ENCODE assay signal across 8 cellular contexts in genomic region chr1:160400646-160401486, GRCh38. TPM values are rescaled to one million over a fixed set of nuclear protein-coding genes. Genes with fewer than 3 reads are reported as not detected.
DNase-seq lines count a peak whose midpoint lies in the region; ATAC-seq, FAIRE-seq and TF ChIP-seq lines count a peak whose summit lies in the region.

No MANE protein-coding gene starts in this region.

- no peaks in the 10 kb centered on the region for H3K27me3 ChIP-seq in HUES6 (ENCODE audit: control insufficient read depth, insufficient read depth, low read length)
- peaks cover 3 to 14% of the 10 kb centered on the region in 2 experiments; a peak in 3 of 5 replicates for H3K27me3 ChIP-seq in K562 (ENCODE audit: control insufficient read depth in 2 of 2, insufficient read depth in 2 of 2, low read length in 2 of 2)
- no peaks in the 10 kb centered on the region for H3K27me3 ChIP-seq in thymus (ENCODE audit: control insufficient read depth, insufficient read depth)

- TF ChIP-seq CTCF in A549 (IDR thresholded peaks at IDR 0.05) (no peak), K562 (IDR thresholded peaks at IDR 0.05 in 2 of 3, conservative IDR thresholded peaks at IDR 0.05 in 1 of 3; ENCODE audit: insufficient read depth in 2 of 3, low read depth in 1 of 3, low read length in 3 of 3) (no peak)

- H3K36me3 ChIP-seq in HUES6 (ENCODE audit: control insufficient read depth, insufficient read depth, low read length) (no peaks in the 10 kb centered on the region), K562 (ENCODE audit: control insufficient read depth, insufficient read depth, low read length) (no peaks in the 10 kb centered on the region), thymus (ENCODE audit: control insufficient read depth, insufficient read depth) (no peaks in the 10 kb centered on the region)

- H3K9me1 ChIP-seq in K562 (ENCODE audit: control insufficient read depth, insufficient read depth, low read length) = no peaks in the 10 kb centered on the region

- no peaks in the 10 kb centered on the region for H3K9me3 ChIP-seq in A549
- H3K9me3 ChIP-seq in HUES6 (ENCODE audit: control insufficient read depth, insufficient read depth, low read depth, low read length) = no peaks in the 10 kb centered on the region
- H3K9me3 ChIP-seq in K562 (replicated peaks; ENCODE audit: control insufficient read depth, insufficient read depth, low read depth, low read length) = no peaks in the 10 kb centered on the region
- H3K9me3 ChIP-seq in thymus (ENCODE audit: control insufficient read depth) = no peaks in the 10 kb centered on the region

- CTCF ChIA-PET in A549 (lab: Yijun Ruan, JAX) = interaction anchor here (1.4 kb wide), 1 partner anchor 16 kb away, joined by 3 read pairs; no protein-coding TSS in a partner anchor
- CTCF ChIA-PET in K562 (lab: Yijun Ruan, JAX; ENCODE audit: low intra/inter-chr PET ratio) = no interaction called here

- H4K20me1 ChIP-seq in K562 (replicated peaks; ENCODE audit: control insufficient read depth, insufficient read depth, low read length) = 0 out of 2 replicates have a peak, but pooled peaks cover 4% of the 10 kb centered on the region

- in situ Hi-C loops in K562 (cut with MboI) = no loop called here

- no peak for FAIRE-seq in A549 (lab: Jason Lieb, UNC)
- FAIRE-seq in K562 (lab: Jason Lieb, UNC) = no peak

- H3K4me3 ChIP-seq in A549 (peak overlapping the region; percentile 75), HUES6 (ENCODE audit: low read depth, low read length) (peak overlapping the region; percentile 88), K562 (peak overlapping the region; percentile 59), thymus (ENCODE audit: low read length) (peak overlapping the region; percentile 76)

- TF ChIP-seq POLR2A in A549 (IDR thresholded peaks at IDR 0.05; ENCODE audit: low read length) (no peak), K562 (conservative IDR thresholded peaks at IDR 0.05) (no peak)

- H3K9ac ChIP-seq in HUES6 (ENCODE audit: low read length) (peak overlapping the region; percentile 75), K562 (ENCODE audit: insufficient read depth in 1 of 2, low read depth in 2 of 2, low read length in 2 of 2) (peak overlapping the region; percentile 29 to 89; a peak in 3 of 4 replicates)

- WGBS in A549 (ENCODE audit: missing lambda C conversion rate) = 41% methylated on average over 30 of the region's 55 CpGs
- WGBS in K562 (ENCODE audit: insufficient coverage, low coverage, missing lambda C conversion rate) = 13% methylated on average over 40 of the region's 55 CpGs
- WGBS in thymus = 9% methylated on average over 55 of the region's 55 CpGs

- TF ChIP-seq RAD21 in A549 (conservative IDR thresholded peaks at IDR 0.05 in 1 of 2, IDR thresholded peaks at IDR 0.05 in 1 of 2) (no peak), K562 (CRISPR knock-in tag; conservative IDR thresholded peaks at IDR 0.05 in 1 of 2, IDR thresholded peaks at IDR 0.05 in 1 of 2) (no peak)

- intact Hi-C loops in K562 (cut with micrococcal nuclease) = no loop called here

- H3K27ac ChIP-seq in A549 = peak overlapping the region; percentile 80 to 90
- peak overlapping the region; percentile 95 for H3K27ac ChIP-seq in HUES6 (ENCODE audit: low read depth, low read length)
- H3K27ac ChIP-seq in K562 (ENCODE audit: extremely low read depth, low read depth, low read length) = peak overlapping the region; percentile 58; the same call in 1 of the 3 replicates
- H3K27ac ChIP-seq in thymus (ENCODE audit: low read depth) = peak overlapping the region; percentile 78

- no peaks in the 10 kb centered on the region for H3K79me2 ChIP-seq in K562 (ENCODE audit: control insufficient read depth, insufficient read depth, low read length)

- ATAC-seq in A549 = peak in 1 of 2 experiments; percentile 42; a peak in 3 of 6 replicates
- peak; percentile 56 for ATAC-seq in K562

- POLR2A ChIA-PET in A549 (lab: Yijun Ruan, JAX) (interaction anchor here (0.6 kb wide), 1 partner anchor 140 kb away, joined by 3 read pairs; no protein-coding TSS in a partner anchor), K562 (lab: Yijun Ruan, JAX) (interaction anchor here (1.0 kb wide), 1 partner anchor 84 kb away, joined by 3 read pairs; no protein-coding TSS in a partner anchor)

- H3K4me1 ChIP-seq in A549 (peaks cover 18% of the 10 kb centered on the region; the same call in 2 of the 3 replicates), HUES6 (ENCODE audit: control insufficient read depth, insufficient read depth, low read length) (peaks cover 60% of the 10 kb centered on the region), K562 (replicated peaks in 1 of 2; ENCODE audit: control insufficient read depth in 2 of 2, insufficient read depth in 2 of 2, low read length in 2 of 2) (peaks cover 16 to 31% of the 10 kb centered on the region in 2 experiments; a peak in 4 of 5 replicates), thymus (ENCODE audit: control insufficient read depth, insufficient read depth, low read length) (peaks cover 7% of the 10 kb centered on the region)

- TF ChIP-seq EP300 in A549 (IDR thresholded peaks at IDR 0.05) = no peak
- TF ChIP-seq EP300 in K562 (IDR thresholded peaks at IDR 0.05; ENCODE audit: low read length) = no peak

- H3K4me2 ChIP-seq in A549 = peak overlapping the region; percentile 93
- H3K4me2 ChIP-seq in K562 (ENCODE audit: insufficient read depth, low read length) = peak overlapping the region; percentile 52

- no peak for DNase-seq in A549 (ENCODE audit: low read depth in 1 of 2, low spot score in 1 of 2)
- peak in 2 of 4 experiments; percentile 38 to 42 for DNase-seq in K562 (ENCODE audit: extremely low read depth in 1 of 4, low spot score in 3 of 4)
- DNase-seq in left kidney (ENCODE audit: low read depth, low spot score) = peak; percentile 84
- DNase-seq in AML-193 (lab: John Stamatoyannopoulos, UW) = no peak
- DNase-seq in NCI-H524 treated with DMSO at 0.1 percent for 48 hours (lab: John Stamatoyannopoulos, UW) = no peak
- no peak for DNase-seq in COLO829 (ENCODE audit: low spot score)

- peak overlapping the region; percentile 72 for H2AFZ ChIP-seq in K562 (ENCODE audit: low read depth, low read length)

- no TSS peak for BruUV-seq in K562 (replicated peaks; lab: Mats Ljungman, UMichigan)

RNA-seq across cellular contexts. Expression of gene VANGL2, which starts 0.5 kb away (rescaled TPM):
- polyA plus RNA-seq in A549 (2011; rRNA removed) = 3.9 and 4.5 TPM in 2 replicates
- polyA plus RNA-seq in A549 (2012; cell fraction: cytosol; rRNA removed) = 1.5 and 2.1 TPM in 2 replicates
- polyA plus RNA-seq in A549 (2012; cell fraction: nucleus; rRNA removed) = 3.7 and 4.6 TPM in 2 replicates
- 2.9 to 4.2 TPM (median 4.1 TPM) in 3 replicates for polyA plus RNA-seq in A549 (2017; fragmentation: RNase III; extraction: RNeasy Plus Mini Kit Qiagen cat#74134 plus additional on column Dnase treatment)
- 3.3 TPM in 2 replicates for polyA minus RNA-seq in A549 (2011; rRNA and poly(A)+ RNA removed)
- 3.7 and 6.1 TPM in 2 replicates for total RNA-seq in K562 (2011; cell fraction: chromatin; rRNA removed; ENCODE audit: low replicate concordance)
- total RNA-seq in K562 (2011; cell fraction: nucleolus; rRNA removed) = 3.4 and 4.8 TPM in 2 replicates
- total RNA-seq in K562 (2011; cell fraction: nucleoplasm; rRNA removed) = 6.5 and 8.4 TPM in 2 replicates
- total RNA-seq in K562 (2014; rRNA removed) = 0.82 and 1.1 TPM in 2 replicates
- 0.95 and 1.1 TPM in 2 replicates for total RNA-seq in K562 (2014; rRNA removed; fragmentation: Illumina TruSeq; extraction: Trizol)
- 0.98 and 1.1 TPM in 2 replicates for total RNA-seq in K562 (2015; rRNA removed; fragmentation: Illumina TruSeq; extraction: Trizol)
- 3.4 and 3.8 TPM in 2 replicates for total RNA-seq in K562 (2021)
- 4.0 and 4.4 TPM in 2 replicates for polyA plus RNA-seq in K562 (2011; rRNA removed)
- polyA plus RNA-seq in K562 (2011; cell fraction: cytosol; rRNA removed) = 6.2 and 6.4 TPM in 2 replicates
- polyA plus RNA-seq in K562 (2011; cell fraction: nucleus; rRNA removed) = 7.2 and 10.3 TPM in 2 replicates
- 2.0 and 3.4 TPM in 2 replicates for polyA plus RNA-seq in K562 (2012)
- polyA plus RNA-seq in K562 (2014; fragmentation: Illumina TruSeq; extraction: Trizol) = 3.5 TPM in 2 replicates
- under 1 TPM; 0.28 to 0.42 TPM for polyA plus RNA-seq in K562 (2014; fragmentation: Nextera tagmentation; extraction: Ambion mirVana)
- polyA plus RNA-seq in K562 (2014; rRNA removed) = 3.7 and 3.9 TPM in 2 replicates
- polyA minus RNA-seq in K562 (2011; rRNA and poly(A)+ RNA removed) = 2.5 and 3.3 TPM in 2 replicates
- 1.5 and 2.5 TPM in 2 replicates for polyA minus RNA-seq in K562 (2011; cell fraction: cytosol; rRNA and poly(A)+ RNA removed)
- 1.1 and 1.3 TPM in 2 replicates for polyA minus RNA-seq in K562 (2011; cell fraction: nucleus; rRNA and poly(A)+ RNA removed)
- polyA plus RNA-seq in thymus = 5.6 TPM

RNA-seq across cellular contexts. Expression of gene NHLH1, which starts 34.0 kb away (rescaled TPM):
- polyA plus RNA-seq in A549 (2011; rRNA removed) = 0.63 and 0.67 TPM in 2 replicates
- polyA plus RNA-seq in A549 (2012; cell fraction: cytosol; rRNA removed) = 0.37 and 0.38 TPM in 2 replicates
- polyA plus RNA-seq in A549 (2012; cell fraction: nucleus; rRNA removed) = 1.6 and 2.1 TPM in 2 replicates
- 0.29 to 0.49 TPM (median 0.34 TPM) in 3 replicates for polyA plus RNA-seq in A549 (2017; fragmentation: RNase III; extraction: RNeasy Plus Mini Kit Qiagen cat#74134 plus additional on column Dnase treatment)
- polyA minus RNA-seq in A549 (2011; rRNA and poly(A)+ RNA removed) = 0.21 and 0.58 TPM in 2 replicates
- 1.5 and 2.6 TPM in 2 replicates for total RNA-seq in K562 (2011; cell fraction: chromatin; rRNA removed; ENCODE audit: low replicate concordance)
- 1.3 and 2.0 TPM in 2 replicates for total RNA-seq in K562 (2011; cell fraction: nucleolus; rRNA removed)
- 2.5 and 2.9 TPM in 2 replicates for total RNA-seq in K562 (2011; cell fraction: nucleoplasm; rRNA removed)
- total RNA-seq in K562 (2014; rRNA removed) = 0.09 and 0.16 TPM in 2 replicates
- 0.33 and 0.35 TPM in 2 replicates for total RNA-seq in K562 (2014; rRNA removed; fragmentation: Illumina TruSeq; extraction: Trizol)
- total RNA-seq in K562 (2015; rRNA removed; fragmentation: Illumina TruSeq; extraction: Trizol) = not detected in 2 replicates
- total RNA-seq in K562 (2021) = 0.78 and 0.84 TPM in 2 replicates
- 0.29 and 0.57 TPM in 2 replicates for polyA plus RNA-seq in K562 (2011; rRNA removed)
- polyA plus RNA-seq in K562 (2011; cell fraction: cytosol; rRNA removed) = 0.40 and 0.71 TPM in 2 replicates
- polyA plus RNA-seq in K562 (2011; cell fraction: nucleus; rRNA removed) = 1.2 and 1.4 TPM in 2 replicates
- polyA plus RNA-seq in K562 (2012) = 0.31 and 1.6 TPM in 2 replicates
- 0.88 and 1.0 TPM in 2 replicates for polyA plus RNA-seq in K562 (2014; fragmentation: Illumina TruSeq; extraction: Trizol)
- polyA plus RNA-seq in K562 (2014; fragmentation: Nextera tagmentation; extraction: Ambion mirVana) = under 1 TPM; 0.20 to 0.37 TPM
- 1.3 and 1.4 TPM in 2 replicates for polyA plus RNA-seq in K562 (2014; rRNA removed)
- 0.21 and 0.25 TPM in 2 replicates for polyA minus RNA-seq in K562 (2011; rRNA and poly(A)+ RNA removed)
- polyA minus RNA-seq in K562 (2011; cell fraction: cytosol; rRNA and poly(A)+ RNA removed) = 0.46 TPM in 1 of 2 replicates, not detected in the other
- 0.40 and 0.78 TPM in 2 replicates for polyA minus RNA-seq in K562 (2011; cell fraction: nucleus; rRNA and poly(A)+ RNA removed)
- polyA plus RNA-seq in thymus = 0.43 TPM

RNA-seq across cellular contexts. Expression of gene NCSTN, which starts 57.7 kb away (rescaled TPM):
- polyA plus RNA-seq in A549 (2011; rRNA removed) = 90.4 and 91.6 TPM in 2 replicates
- 53.6 and 63.9 TPM in 2 replicates for polyA plus RNA-seq in A549 (2012; cell fraction: cytosol; rRNA removed)
- 111 and 121 TPM in 2 replicates for polyA plus RNA-seq in A549 (2012; cell fraction: nucleus; rRNA removed)
- polyA plus RNA-seq in A549 (2017; fragmentation: RNase III; extraction: RNeasy Plus Mini Kit Qiagen cat#74134 plus additional on column Dnase treatment) = 40.5 to 44.6 TPM (median 41.6 TPM) in 3 replicates
- polyA minus RNA-seq in A549 (2011; rRNA and poly(A)+ RNA removed) = 73.7 and 84.8 TPM in 2 replicates
- total RNA-seq in K562 (2011; cell fraction: chromatin; rRNA removed; ENCODE audit: low replicate concordance) = 203 and 289 TPM in 2 replicates
- total RNA-seq in K562 (2011; cell fraction: nucleolus; rRNA removed) = 237 and 279 TPM in 2 replicates
- 253 and 291 TPM in 2 replicates for total RNA-seq in K562 (2011; cell fraction: nucleoplasm; rRNA removed)
- total RNA-seq in K562 (2014; rRNA removed) = 21.3 and 27.3 TPM in 2 replicates
- total RNA-seq in K562 (2014; rRNA removed; fragmentation: Illumina TruSeq; extraction: Trizol) = 34.9 and 35.8 TPM in 2 replicates
- 37.2 and 42.3 TPM in 2 replicates for total RNA-seq in K562 (2015; rRNA removed; fragmentation: Illumina TruSeq; extraction: Trizol)
- 54.1 and 57.9 TPM in 2 replicates for total RNA-seq in K562 (2021)
- 64.3 and 104 TPM in 2 replicates for polyA plus RNA-seq in K562 (2011; rRNA removed)
- polyA plus RNA-seq in K562 (2011; cell fraction: cytosol; rRNA removed) = 103 and 114 TPM in 2 replicates
- 178 and 195 TPM in 2 replicates for polyA plus RNA-seq in K562 (2011; cell fraction: nucleus; rRNA removed)
- polyA plus RNA-seq in K562 (2012) = 46.6 and 93.0 TPM in 2 replicates
- 75.9 and 91.1 TPM in 2 replicates for polyA plus RNA-seq in K562 (2014; fragmentation: Illumina TruSeq; extraction: Trizol)
- polyA plus RNA-seq in K562 (2014; fragmentation: Nextera tagmentation; extraction: Ambion mirVana) = 10 to 100 TPM; 46.0 to 68.7 TPM
- polyA plus RNA-seq in K562 (2014; rRNA removed) = 55.3 and 60.7 TPM in 2 replicates
- 85.4 and 89.2 TPM in 2 replicates for polyA minus RNA-seq in K562 (2011; rRNA and poly(A)+ RNA removed)
- 40.9 and 45.8 TPM in 2 replicates for polyA minus RNA-seq in K562 (2011; cell fraction: cytosol; rRNA and poly(A)+ RNA removed)
- 56.5 and 78.1 TPM in 2 replicates for polyA minus RNA-seq in K562 (2011; cell fraction: nucleus; rRNA and poly(A)+ RNA removed)
- polyA plus RNA-seq in thymus = 40.0 TPM

RNA-seq across cellular contexts. Expression of gene COPA, which starts 57.8 kb away (rescaled TPM):
- polyA plus RNA-seq in A549 (2011; rRNA removed) (149 and 188 TPM in 2 replicates), A549 (2017; fragmentation: RNase III; extraction: RNeasy Plus Mini Kit Qiagen cat#74134 plus additional on column Dnase treatment) (80.3 to 83.5 TPM (median 82.5 TPM) in 3 replicates), K562 (2011; rRNA removed) (222 and 236 TPM in 2 replicates), K562 (2014; fragmentation: Illumina TruSeq; extraction: Trizol) (119 and 154 TPM in 2 replicates), K562 (2014; fragmentation: Nextera tagmentation; extraction: Ambion mirVana) (100 to 1,000 TPM in 1 of 2 experiments, 10 to 100 TPM in 1; 49.8 to 123 TPM), K562 (2014; rRNA removed) (99.5 and 125 TPM in 2 replicates), thymus (61.5 TPM)
- 54.1 and 67.7 TPM in 2 replicates for polyA plus RNA-seq in A549 (2012; cell fraction: cytosol; rRNA removed)
- polyA plus RNA-seq in A549 (2012; cell fraction: nucleus; rRNA removed) = 49.6 and 65.0 TPM in 2 replicates
- polyA minus RNA-seq in A549 (2011; rRNA and poly(A)+ RNA removed) = 191 and 211 TPM in 2 replicates
- 224 and 416 TPM in 2 replicates for total RNA-seq in K562 (2011; cell fraction: chromatin; rRNA removed; ENCODE audit: low replicate concordance)
- total RNA-seq in K562 (2011; cell fraction: nucleolus; rRNA removed) = 117 and 133 TPM in 2 replicates
- total RNA-seq in K562 (2011; cell fraction: nucleoplasm; rRNA removed) = 151 and 175 TPM in 2 replicates
- total RNA-seq in K562 (2014; rRNA removed) (93.5 and 121 TPM in 2 replicates), K562 (2014; rRNA removed; fragmentation: Illumina TruSeq; extraction: Trizol) (79.9 and 92.1 TPM in 2 replicates), K562 (2015; rRNA removed; fragmentation: Illumina TruSeq; extraction: Trizol) (73.1 and 80.7 TPM in 2 replicates), K562 (2021) (102 and 110 TPM in 2 replicates)
- polyA plus RNA-seq in K562 (2011; cell fraction: cytosol; rRNA removed) = 140 and 207 TPM in 2 replicates
- 79.0 and 109 TPM in 2 replicates for polyA plus RNA-seq in K562 (2011; cell fraction: nucleus; rRNA removed)
- 107 and 187 TPM in 2 replicates for polyA plus RNA-seq in K562 (2012)
- polyA minus RNA-seq in K562 (2011; rRNA and poly(A)+ RNA removed) = 382 and 419 TPM in 2 replicates
- 161 and 169 TPM in 2 replicates for polyA minus RNA-seq in K562 (2011; cell fraction: cytosol; rRNA and poly(A)+ RNA removed)
- polyA minus RNA-seq in K562 (2011; cell fraction: nucleus; rRNA and poly(A)+ RNA removed) = 73.5 and 122 TPM in 2 replicates

Comparison
In these comparisons a context has a peak if more than half of its experiments do, and no peak if none do; other contexts are left out.
1. Of the 35 proteins assayed by ChIP-seq in both K562 and A549: peak only in K562: MAZ; only in A549: none; in both: none; in neither: 33; mixed calls (peak in some experiments, not most) for 1.